In genomic region chr20:50904067-50904570, GRCh38 we compare ENCODE assay signal across 18 cellular contexts. TPM values are rescaled to one million over a fixed set of nuclear protein-coding genes. Genes with fewer than 3 reads are reported as not detected.
DNase-seq lines count a peak whose midpoint lies in the region; ATAC-seq and TF ChIP-seq lines count a peak whose summit lies in the region.
"Had no signal": no experiment of that assay in that cellular context is flagged by ENCODE, and none has a peak within 500 bp of the region (broad histone marks: within the 10 kb centered on the region; RNA-seq: fewer than 3 reads in every experiment).

No MANE protein-coding gene starts in this region.

- H3K4me1 ChIP-seq in esophagus muscularis mucosa (peaks cover 17 to 50% (median 34%) of the 10 kb centered on the region in 4 donors), thoracic aorta (ENCODE audit: control insufficient read depth in 1 of 2, low read depth in 2 of 2) (peaks cover 12 to 35% of the 10 kb centered on the region in 2 donors), uterus (no peaks in the 10 kb centered on the region)
- H3K4me1 ChIP-seq in effector memory CD4-positive, alpha-beta T cell (ENCODE audit: control insufficient read depth, insufficient read depth, low read length, poor library complexity, severe bottlenecking) = no peaks in the 10 kb centered on the region

- H3K27me3 ChIP-seq in esophagus muscularis mucosa (no peaks in the 10 kb centered on the region), thoracic aorta (replicated peaks; ENCODE audit: insufficient read depth) (no peaks in the 10 kb centered on the region), uterus (no peaks in the 10 kb centered on the region)
- H3K27me3 ChIP-seq in effector memory CD4-positive, alpha-beta T cell (replicated peaks; ENCODE audit: control insufficient read depth, insufficient read depth, low read length, poor library complexity, severe bottlenecking) = no peaks in the 10 kb centered on the region
- H3K27me3 ChIP-seq: upper lobe of left lung had no signal

- TF ChIP-seq POLR2A in esophagus muscularis mucosa (IDR thresholded peaks at IDR 0.05; ENCODE audit: low read depth) = no peak
- TF ChIP-seq POLR2A in uterus (IDR thresholded peaks at IDR 0.05) = no peak

- H3K27ac ChIP-seq in esophagus muscularis mucosa (replicated peaks in 1 of 4) (no peak overlapping the region), thoracic aorta (no peak overlapping the region), uterus (no peak overlapping the region)
- H3K27ac ChIP-seq in effector memory CD4-positive, alpha-beta T cell (ENCODE audit: insufficient read depth, low read length, poor library complexity, severe bottlenecking) = no peak overlapping the region
- H3K27ac ChIP-seq: upper lobe of left lung had no signal

- TF ChIP-seq CTCF in esophagus muscularis mucosa (IDR thresholded peaks at IDR 0.05) (no peak), thoracic aorta (IDR thresholded peaks at IDR 0.05) (no peak), uterus (IDR thresholded peaks at IDR 0.05) (no peak)

- peaks cover 4 to 43% (median 23%) of the 10 kb centered on the region in 4 donors for H3K36me3 ChIP-seq in esophagus muscularis mucosa
- no peaks in the 10 kb centered on the region for H3K36me3 ChIP-seq in thoracic aorta
- no peaks in the 10 kb centered on the region for H3K36me3 ChIP-seq in uterus
- H3K36me3 ChIP-seq in effector memory CD4-positive, alpha-beta T cell (ENCODE audit: control insufficient read depth, insufficient read depth, low read length) = peaks cover 18% of the 10 kb centered on the region

- no peak for TF ChIP-seq EP300 in esophagus muscularis mucosa (IDR thresholded peaks at IDR 0.05)

- H3K9me3 ChIP-seq in esophagus muscularis mucosa = no peaks in the 10 kb centered on the region
- no peaks in the 10 kb centered on the region for H3K9me3 ChIP-seq in thoracic aorta
- H3K9me3 ChIP-seq in uterus = no peaks in the 10 kb centered on the region
- H3K9me3 ChIP-seq in effector memory CD4-positive, alpha-beta T cell (ENCODE audit: control insufficient read depth, low read length) = no peaks in the 10 kb centered on the region
- H3K9me3 ChIP-seq: upper lobe of left lung had no signal

- ATAC-seq in Right ventricle myocardium superior (ENCODE audit: poor library complexity) (peak; percentile 20), thoracic aorta (ENCODE audit: insufficient number of reproducible peaks, low FRiP score, low read depth) (peak; percentile 30)

- 79% methylated on average over 6 of the region's 6 CpGs for WGBS in esophagus muscularis mucosa

- H3K4me3 ChIP-seq in esophagus muscularis mucosa (no peak overlapping the region), thoracic aorta (no peak overlapping the region), uterus (no peak overlapping the region)
- no peak overlapping the region for H3K4me3 ChIP-seq in effector memory CD4-positive, alpha-beta T cell (ENCODE audit: insufficient read depth, low read depth, low read length, poor library complexity, severe bottlenecking)
- H3K4me3 ChIP-seq: upper lobe of left lung had no signal

- DNase-seq in Right ventricle myocardium superior (no peak), cardiac septum (ENCODE audit: low spot score) (no peak), OCI-M1 (lab: John Stamatoyannopoulos, UW) (peak; percentile 26), esophagus muscularis mucosa (ENCODE audit: extremely low spot score) (peak; percentile 53), thoracic aorta (ENCODE audit: low spot score) (no peak), head of caudate nucleus (no peak), uterus (no peak)
- DNase-seq in effector memory CD4-positive, alpha-beta T cell = no peak
- DNase-seq: activated T-cell treated with anti-CD3 and anti-CD28 coated beads, Interleukin-2, amount 50 U/mL, for 48 hours; amniotic stem cell; CD4-positive, alpha-beta memory T cell; EL; NCI-H187; NCI-H446 treated with DMSO at 0.1 percent for 48 hours; RPMI8226; stimulated activated CD4-positive, alpha-beta T cell treated with anti-CD3 and anti-CD28 coated beads, Interleukin-15, amount 100 ng/mL, for 24 hours; stimulated activated naive CD4-positive, alpha-beta T cell; upper lobe of left lung had no signal

- intact Hi-C loops in Right ventricle myocardium superior (cut with DNase I) (no loop called here), cardiac septum (cut with DNase I) (no loop called here), esophagus muscularis mucosa (cut with DNase I) (no loop called here), head of caudate nucleus (cut with DNase I) (no loop called here), uterus (cut with DNase I; ENCODE audit: low total_unique reads) (no loop called here)

RNA-seq across cellular contexts. Expression of gene ADNP, which starts 27.1 kb away (rescaled TPM):
- 28.8 TPM for total RNA-seq in Right ventricle myocardium superior
- 32.8 TPM for total RNA-seq in cardiac septum
- total RNA-seq in esophagus muscularis mucosa = 10 to 100 TPM; 39.1 to 59.8 (median 48.2) TPM
- 10 to 100 TPM; 32.5 to 61.4 TPM for total RNA-seq in thoracic aorta
- total RNA-seq in uterus = 10 to 100 TPM; 30.6 to 90.1 (median 63.1) TPM

RNA-seq across cellular contexts. Expression of gene DPM1, which starts 54.2 kb away (rescaled TPM):
- total RNA-seq in Right ventricle myocardium superior (36.3 TPM), cardiac septum (48.6 TPM), esophagus muscularis mucosa (10 to 100 TPM; 33.6 to 56.3 (median 41.7) TPM), thoracic aorta (10 to 100 TPM; 43.6 to 75.3 TPM), uterus (100 to 1,000 TPM in 1 of 4 donors, 10 to 100 TPM in 3; 40.4 to 128 (median 64.2) TPM)

RNA-seq across cellular contexts. Expression of gene MOCS3, which starts 54.5 kb away (rescaled TPM):
- total RNA-seq in Right ventricle myocardium superior = 2.9 TPM
- total RNA-seq in cardiac septum = 2.8 TPM
- total RNA-seq in esophagus muscularis mucosa = 1 to 10 TPM; 2.9 to 6.2 (median 4.2) TPM
- total RNA-seq in thoracic aorta = 1 to 10 TPM; 4.2 to 5.3 TPM
- total RNA-seq in uterus = 1 to 10 TPM in 3 of 4 donors, under 1 TPM in 1; 0.59 to 8.2 (median 5.9) TPM

Comparison
In these comparisons a context has a peak if more than half of its experiments do, and no peak if none do; other contexts are left out.
1. DNase-seq: peak in OCI-M1 (single experiment) and esophagus muscularis mucosa (single experiment); none in Right ventricle myocardium superior (single experiment), cardiac septum (single experiment), thoracic aorta (single experiment), head of caudate nucleus (0 of 42), uterus (0 of 2) and effector memory CD4-positive, alpha-beta T cell (0 of 3).